39 cellular contexts compared by ENCODE assay signal in genomic region chr11:121700968-121701367, GRCh38.
"Had no signal": no experiment of that assay in that cellular context is flagged by ENCODE, and none has a peak within 500 bp of the region (broad histone marks: within the 10 kb centered on the region; RNA-seq: fewer than 3 reads in every experiment).

No MANE protein-coding gene starts in this region.

- ATAC-seq: activated CD8-positive, alpha-beta T cell treated with anti-CD3 and anti-CD28 coated beads for 36 hours; activated naive CD4-positive, alpha-beta T cell treated with anti-CD3 and anti-CD28 coated beads, Interleukin-2, amount 50 U/mL, for 72 hours; activated T-cell treated with anti-CD3 and anti-CD28 coated beads, Interleukin-2, amount 50 U/mL, for 4 hours; activated T-cell treated with anti-CD3 and anti-CD28 coated beads, Interleukin-2, amount 50 U/mL, for 72 hours; activated T-helper 17 cell treated with anti-CD3 and anti-CD28 coated beads, Interleukin-2, amount 50 U/mL, for 72 hours; body of pancreas had no signal

- H3K27me3 ChIP-seq: adrenal gland, body of pancreas, cardiac muscle cell had no signal

- H3K4me3 ChIP-seq: adrenal gland, body of pancreas, cardiac muscle cell had no signal

- H3K36me3 ChIP-seq: adrenal gland, cardiac muscle cell had no signal

- H3K4me1 Mint-ChIP-seq: activated B cell treated with CpG ODN at 0.5 μM for 24 hours; activated CD4-positive, alpha-beta T cell treated with anti-CD3 and anti-CD28 coated beads, Interleukin-2, amount 10 ng/mL, durations not matched to agents 24 days and 14 days; activated naive CD8-positive, alpha-beta T cell treated with anti-CD3 and anti-CD28 coated beads for 36 hours; activated T-helper 17 cell treated with anti-CD3 and anti-CD28 coated beads, Interleukin-2, amount 50 U/mL, for 72 hours; central memory CD8-positive, alpha-beta T cell had no signal

- H3K27me3 Mint-ChIP-seq: activated CD4-positive, alpha-beta memory T cell treated with anti-CD3 and anti-CD28 coated beads for 36 hours; activated T-helper 17 cell treated with anti-CD3 and anti-CD28 coated beads, Interleukin-2, amount 50 U/mL, for 72 hours had no signal

- DNase-seq: activated B cell treated with CpG ODN at 0.5 μM for 24 hours; activated CD4-positive, alpha-beta memory T cell treated with anti-CD3 and anti-CD28 coated beads for 36 hours; activated CD4-positive, alpha-beta T cell treated with anti-CD3 and anti-CD28 coated beads for 4 hours; activated CD4-positive, alpha-beta T cell treated with anti-CD3 and anti-CD28 coated beads, Interleukin-2, amount 10 ng/mL, durations not matched to agents 24 days and 14 days; activated CD4-positive, alpha-beta T cell treated with anti-CD3 and anti-CD28 coated beads, Interleukin-2, amount 50 U/mL, for 1 hour; activated CD4-positive, alpha-beta T cell treated with anti-CD3 and anti-CD28 coated beads, Interleukin-2, amount 50 U/mL, for 4 hours; activated CD4-positive, CD25-positive, alpha-beta regulatory T cell treated with anti-CD3 and anti-CD28 coated beads, Interleukin-2, amount 50 U/mL, for 72 hours; activated CD8-positive, alpha-beta memory T cell treated with anti-CD3 and anti-CD28 coated beads, Interleukin-2, amount 50 U/mL, for 4 hours; activated CD8-positive, alpha-beta T cell treated with anti-CD3 and anti-CD28 coated beads for 36 hours; activated effector memory CD4-positive, alpha-beta T cell treated with anti-CD3 and anti-CD28 coated beads, Interleukin-2, amount 50 U/mL, for 16 hours; activated gamma-delta T cell treated with Interleukin-2 at 50 U/mL for 16 hours; activated naive CD4-positive, alpha-beta T cell; activated naive CD4-positive, alpha-beta T cell treated with anti-CD3 and anti-CD28 coated beads for 36 hours; activated naive CD4-positive, alpha-beta T cell treated with anti-CD3 and anti-CD28 coated beads, Interleukin-2, amount 50 U/mL, for 16 hours; activated naive CD8-positive, alpha-beta T cell treated with anti-CD3 and anti-CD28 coated beads for 36 hours; activated T-cell treated with anti-CD3 and anti-CD28 coated beads for 4 hours; activated T-cell treated with anti-CD3 and anti-CD28 coated beads, Interleukin-2, amount 50 U/mL, for 1 hour; activated T-cell treated with anti-CD3 and anti-CD28 coated beads, Interleukin-2, amount 50 U/mL, for 4 hours; activated T-cell treated with anti-CD3 and anti-CD28 coated beads, Interleukin-2, amount 50 U/mL, for 72 hours; adrenal gland; amniotic stem cell; aorta; body of pancreas; caudate nucleus; cerebellar nuclear complex; T-helper 1 cell; T-helper 2 cell; T-helper 9 cell had no signal

- H3K9me3 Mint-ChIP-seq: activated B cell treated with CpG ODN at 0.5 μM for 24 hours; activated CD4-positive, alpha-beta memory T cell treated with anti-CD3 and anti-CD28 coated beads for 36 hours; activated CD4-positive, alpha-beta T cell treated with anti-CD3 and anti-CD28 coated beads, Interleukin-2, amount 10 ng/mL, durations not matched to agents 24 days and 14 days; activated CD8-positive, alpha-beta T cell treated with anti-CD3 and anti-CD28 coated beads for 36 hours; activated naive CD4-positive, alpha-beta T cell treated with anti-CD3 and anti-CD28 coated beads for 36 hours; activated naive CD4-positive, alpha-beta T cell treated with anti-CD3 and anti-CD28 coated beads, Interleukin-2, amount 50 U/mL, for 72 hours; activated naive CD8-positive, alpha-beta T cell treated with anti-CD3 and anti-CD28 coated beads for 36 hours; activated T-cell treated with anti-CD3 and anti-CD28 coated beads, Interleukin-2, amount 50 U/mL, for 4 hours; activated T-cell treated with anti-CD3 and anti-CD28 coated beads, Interleukin-2, amount 50 U/mL, for 72 hours; activated T-helper 1 cell treated with anti-CD3 and anti-CD28 coated beads, Interleukin-12 subunit alpha, Interleukin-12 subunit beta, Interleukin-2, Interleukin-4 antibody, amounts not matched to agents 30 ng/mL and 10 ng/mL and 1 ng/mL, durations not matched to agents 14 hours and 24 hours and 36 hours; activated T-helper 17 cell treated with anti-CD3 and anti-CD28 coated beads, Interleukin-2, amount 50 U/mL, for 72 hours; central memory CD8-positive, alpha-beta T cell; T-helper 1 cell treated with Interleukin-12 subunit alpha and Interleukin-12 subunit beta and Interleukin-4 antibody, amounts not matched to agents 30 μg/mL and 1 μg/mL, for 36 hours; T-helper 2 cell treated with Interferon-gamma antibody and Interleukin-4, amounts not matched to agents 5 μg/mL and 100 μg/mL, for 36 hours had no signal

- H3K9me3 ChIP-seq: adrenal gland, body of pancreas had no signal

- H3K27ac ChIP-seq: adrenal gland, body of pancreas, cardiac muscle cell, VCaP had no signal

- H3K36me3 Mint-ChIP-seq: activated CD4-positive, alpha-beta memory T cell treated with anti-CD3 and anti-CD28 coated beads for 36 hours; activated naive CD4-positive, alpha-beta T cell treated with anti-CD3 and anti-CD28 coated beads, Interleukin-2, amount 50 U/mL, for 72 hours; activated naive CD8-positive, alpha-beta T cell treated with anti-CD3 and anti-CD28 coated beads for 36 hours had no signal

- FAIRE-seq: astrocyte, bronchial epithelial cell, TTC549 had no signal

- H3K4me1 ChIP-seq: adrenal gland had no signal

- H3K27ac Mint-ChIP-seq: activated B cell treated with CpG ODN at 0.5 μM for 24 hours; activated CD4-positive, alpha-beta memory T cell treated with anti-CD3 and anti-CD28 coated beads for 36 hours; activated CD4-positive, alpha-beta T cell treated with anti-CD3 and anti-CD28 coated beads, Interleukin-2, amount 10 ng/mL, durations not matched to agents 24 days and 14 days; activated CD8-positive, alpha-beta T cell treated with anti-CD3 and anti-CD28 coated beads for 36 hours; activated naive CD4-positive, alpha-beta T cell treated with anti-CD3 and anti-CD28 coated beads for 36 hours; activated naive CD8-positive, alpha-beta T cell treated with anti-CD3 and anti-CD28 coated beads for 36 hours; activated T-cell treated with anti-CD3 and anti-CD28 coated beads, Interleukin-2, amount 50 U/mL, for 72 hours; activated T-helper 1 cell treated with anti-CD3 and anti-CD28 coated beads, Interleukin-12 subunit alpha, Interleukin-12 subunit beta, Interleukin-2, Interleukin-4 antibody, amounts not matched to agents 30 ng/mL and 10 ng/mL and 1 ng/mL, durations not matched to agents 14 hours and 24 hours and 36 hours; activated T-helper 17 cell treated with anti-CD3 and anti-CD28 coated beads, Interleukin-2, amount 50 U/mL, for 72 hours; T-helper 1 cell treated with Interleukin-12 subunit alpha and Interleukin-12 subunit beta and Interleukin-4 antibody, amounts not matched to agents 30 μg/mL and 1 μg/mL, for 36 hours; T-helper 2 cell treated with Interferon-gamma antibody and Interleukin-4, amounts not matched to agents 5 μg/mL and 100 μg/mL, for 36 hours had no signal

- H3K4me3 Mint-ChIP-seq: activated B cell treated with CpG ODN at 0.5 μM for 24 hours; activated CD4-positive, alpha-beta memory T cell treated with anti-CD3 and anti-CD28 coated beads for 36 hours; activated CD4-positive, alpha-beta T cell treated with anti-CD3 and anti-CD28 coated beads, Interleukin-2, amount 10 ng/mL, durations not matched to agents 24 days and 14 days; activated CD8-positive, alpha-beta T cell treated with anti-CD3 and anti-CD28 coated beads for 36 hours; activated naive CD4-positive, alpha-beta T cell treated with anti-CD3 and anti-CD28 coated beads for 36 hours; activated naive CD8-positive, alpha-beta T cell treated with anti-CD3 and anti-CD28 coated beads for 36 hours; activated T-cell treated with anti-CD3 and anti-CD28 coated beads, Interleukin-2, amount 50 U/mL, for 4 hours; activated T-cell treated with anti-CD3 and anti-CD28 coated beads, Interleukin-2, amount 50 U/mL, for 72 hours; activated T-helper 1 cell treated with anti-CD3 and anti-CD28 coated beads, Interleukin-12 subunit alpha, Interleukin-12 subunit beta, Interleukin-2, Interleukin-4 antibody, amounts not matched to agents 30 ng/mL and 10 ng/mL and 1 ng/mL, durations not matched to agents 14 hours and 24 hours and 36 hours; activated T-helper 17 cell treated with anti-CD3 and anti-CD28 coated beads, Interleukin-2, amount 50 U/mL, for 72 hours; central memory CD8-positive, alpha-beta T cell; T-helper 1 cell treated with Interleukin-12 subunit alpha and Interleukin-12 subunit beta and Interleukin-4 antibody, amounts not matched to agents 30 μg/mL and 1 μg/mL, for 36 hours; T-helper 2 cell treated with Interferon-gamma antibody and Interleukin-4, amounts not matched to agents 5 μg/mL and 100 μg/mL, for 36 hours had no signal
